Comparison of ENCODE assay signal across 8 cellular contexts in genomic region chr4:48342559-48342878, GRCh38. TPM values are rescaled to one million over a fixed set of nuclear protein-coding genes. Genes with fewer than 3 reads are reported as not detected.
A peak's percentile ranks its signal among the peaks of the same experiment; 100 is the strongest.
DNase-seq lines count a peak whose midpoint lies in the region; ATAC-seq and TF ChIP-seq lines count a peak whose summit lies in the region.

No MANE protein-coding gene starts in this region.

- H3K4me1 ChIP-seq in Peyer's patch = peaks cover 0 to 23% (median 2%) of the 10 kb centered on the region in 4 donors

- peak overlapping the region; percentile 94 for H3K9ac ChIP-seq in neural cell (ENCODE audit: low read length)

- TF ChIP-seq POLR2A in Peyer's patch (IDR thresholded peaks at IDR 0.05) = no peak

- H3K4me3 ChIP-seq in GM12875 (ENCODE audit: low read depth, low read length) (peak overlapping the region; percentile 97), Peyer's patch (peak overlapping the region; percentile 75 to 96 (median 86)), neural cell (ENCODE audit: low read length) (peak overlapping the region; percentile 87)

- H3K9me3 ChIP-seq in Peyer's patch (no peaks in the 10 kb centered on the region), neural cell (ENCODE audit: low read length) (no peaks in the 10 kb centered on the region)

- peak overlapping the region; percentile 66 for H2AFZ ChIP-seq in neural cell (ENCODE audit: low read depth, low read length)

- H3K27me3 ChIP-seq in Peyer's patch (no peaks in the 10 kb centered on the region), neural cell (ENCODE audit: insufficient read depth, low read depth, low read length) (no peaks in the 10 kb centered on the region)

- TF ChIP-seq CTCF in GM12875 (IDR thresholded peaks at IDR 0.05; ENCODE audit: borderline replicate concordance, insufficient read depth, low read depth, low read length) (no peak), Peyer's patch (IDR thresholded peaks at IDR 0.05) (no peak), neural cell (IDR thresholded peaks at IDR 0.05; ENCODE audit: poor library complexity, severe bottlenecking) (no peak)

- H4K20me1 ChIP-seq in neural cell (ENCODE audit: insufficient read depth) = peaks cover 4% of the 10 kb centered on the region

- H3K9me2 ChIP-seq in neural cell (ENCODE audit: insufficient read depth, low read length) = no peaks in the 10 kb centered on the region

- H3K36me3 ChIP-seq in Peyer's patch (no peaks in the 10 kb centered on the region), neural cell (ENCODE audit: insufficient read depth, low read length) (no peaks in the 10 kb centered on the region)

- DNase-seq in Peyer's patch = no peak
- peak; percentile 7 for DNase-seq in dermis blood vessel endothelial cell
- DNase-seq in HPDE6-E6E7 (ENCODE audit: extremely low spot score) = no peak

- ATAC-seq in HG03196 (IDR thresholded peaks at IDR 0.05; ENCODE audit: unreplicated experiment) = no peak
- no peak for ATAC-seq in GM19023 (IDR thresholded peaks at IDR 0.05; ENCODE audit: unreplicated experiment)
- ATAC-seq in GM21447 (IDR thresholded peaks at IDR 0.05; ENCODE audit: unreplicated experiment) = no peak

- H3K27ac ChIP-seq in Peyer's patch (peak overlapping the region; percentile 91 to 98 (median 96)), neural cell (ENCODE audit: low read length) (peak overlapping the region; percentile 95)

- peak overlapping the region; percentile 92 for H3K4me2 ChIP-seq in neural cell (ENCODE audit: low read length)

- H3K79me2 ChIP-seq in neural cell (replicated peaks; ENCODE audit: insufficient read depth, low read length) = peaks cover 55% of the 10 kb centered on the region

- no peak for TF ChIP-seq EP300 in neural cell (conservative IDR thresholded peaks at IDR 0.05; ENCODE audit: poor library complexity, severe bottlenecking)

- TF ChIP-seq RAD21 in neural cell (conservative IDR thresholded peaks at IDR 0.05) = no peak

- H3F3A ChIP-seq in neural cell (ENCODE audit: insufficient read depth, low read length, poor library complexity, severe bottlenecking) = no peaks in the 10 kb centered on the region

TF ChIP-seq in neural cell, 6 proteins besides CTCF, POLR2A, EP300 and RAD21:
- TF ChIP-seq POLR2AphosphoS5 (IDR thresholded peaks at IDR 0.05) = no peak
- TF ChIP-seq TAF1 (IDR thresholded peaks at IDR 0.05; ENCODE audit: low read depth) = no peak
- TF ChIP-seq MXI1 (conservative IDR thresholded peaks at IDR 0.05; ENCODE audit: poor library complexity, severe bottlenecking) = no peak
- TF ChIP-seq SMC3 (conservative IDR thresholded peaks at IDR 0.05; ENCODE audit: poor library complexity) = no peak
- TF ChIP-seq EZH2 (IDR thresholded peaks at IDR 0.05; ENCODE audit: borderline replicate concordance, insufficient read depth, low read length, poor library complexity, severe bottlenecking) = no peak
- no peak for TF ChIP-seq REST (IDR thresholded peaks at IDR 0.05; ENCODE audit: borderline replicate concordance)

RNA-seq across cellular contexts. Expression of gene SLAIN2, which starts 1.2 kb away (rescaled TPM):
- total RNA-seq in Peyer's patch = 10 to 100 TPM; 19.1 to 40.9 (median 22.4) TPM
- 19.9 and 22.7 TPM in 2 replicates for total RNA-seq in dermis blood vessel endothelial cell
- 18.0 and 43.2 TPM in 2 replicates for polyA plus RNA-seq in neural cell
- polyA minus RNA-seq in neural cell = 175 and 199 TPM in 2 replicates
